19 cellular contexts compared by ENCODE assay signal in genomic region chr3:123031051-123031450, GRCh38. TPM values are rescaled to one million over a fixed set of nuclear protein-coding genes. Genes with fewer than 3 reads are reported as not detected.
DNase-seq lines count a peak whose midpoint lies in the region; ATAC-seq, FAIRE-seq and TF ChIP-seq lines count a peak whose summit lies in the region.
"Had no signal": no experiment of that assay in that cellular context is flagged by ENCODE, and none has a peak within 500 bp of the region (broad histone marks: within the 10 kb centered on the region; RNA-seq: fewer than 3 reads in every experiment).

No MANE protein-coding gene starts in this region.

- peaks cover 24% of the 10 kb centered on the region for H3K27me3 Mint-ChIP-seq in endodermal cell (ENCODE audit: insufficient read depth)

- peaks cover 38% of the 10 kb centered on the region for H3K4me1 Mint-ChIP-seq in endodermal cell

- TF ChIP-seq CTCF in left ventricle myocardium inferior (IDR thresholded peaks at IDR 0.05; ENCODE audit: borderline replicate concordance) (no peak), endodermal cell (conservative IDR thresholded peaks at IDR 0.05) (no peak), testis (IDR thresholded peaks at IDR 0.05) (no peak), HepG2 (CRISPR knock-in tag; IDR thresholded peaks at IDR 0.05) (no peak)

- H3K9me3 ChIP-seq in left ventricle myocardium inferior (replicated peaks), result no peaks in the 10 kb centered on the region
- H3K9me3 ChIP-seq in endodermal cell (ENCODE audit: control insufficient read depth, low read length), result no peaks in the 10 kb centered on the region
- H3K9me3 ChIP-seq in testis, result no peaks in the 10 kb centered on the region
- H3K9me3 ChIP-seq in HepG2 (ENCODE audit: low read length), result no peaks in the 10 kb centered on the region
- H3K9me3 ChIP-seq: BLaER1, Caco-2 had no signal

- peaks cover 49% of the 10 kb centered on the region for H3K4me1 ChIP-seq in left ventricle myocardium inferior
- H3K4me1 ChIP-seq in endodermal cell (ENCODE audit: control insufficient read depth, insufficient read depth, low read length), result peaks cover 22% of the 10 kb centered on the region
- peaks cover 23% of the 10 kb centered on the region for H3K4me1 ChIP-seq in testis
- H3K4me1 ChIP-seq in HepG2 (ENCODE audit: insufficient read depth, low read length), result peaks cover 33% of the 10 kb centered on the region
- H3K4me1 ChIP-seq: Caco-2 had no signal

- H3K4me2 ChIP-seq in HepG2 (ENCODE audit: low read depth, low read length), result no peak overlapping the region
- H3K4me2 ChIP-seq: BLaER1 had no signal

- ATAC-seq in left ventricle myocardium superior, result no peak
- ATAC-seq in HepG2, result no peak
- ATAC-seq: GM12878 had no signal

- H3K27ac ChIP-seq in left ventricle myocardium inferior (replicated peaks) (peak overlapping the region; percentile 23), endodermal cell (ENCODE audit: low read depth, low read length) (no peak overlapping the region), testis (no peak overlapping the region), HepG2 (ENCODE audit: extremely low read length, insufficient read depth, low read length) (no peak overlapping the region)
- H3K27ac ChIP-seq: BLaER1 had no signal

- no peaks in the 10 kb centered on the region for H3K36me3 Mint-ChIP-seq in endodermal cell (ENCODE audit: low read depth)
- H3K36me3 Mint-ChIP-seq: CD8-positive, alpha-beta memory T cell had no signal

- no peaks in the 10 kb centered on the region for H3K79me2 ChIP-seq in HepG2 (ENCODE audit: insufficient read depth, low read length)

- no peak for FAIRE-seq in HepG2 (lab: Jason Lieb, UNC)
- FAIRE-seq: A204.1, GM12878, GM18507 had no signal

- no peak overlapping the region for H2AFZ ChIP-seq in HepG2 (ENCODE audit: low read length)

- DNase-seq in left ventricle myocardium inferior (no peak), left ventricle myocardium superior (no peak), NCI-H82 (lab: John Stamatoyannopoulos, UW) (peak; percentile 61), endodermal cell (peak; percentile 65), testis (peak; percentile 38), HepG2 (ENCODE audit: low spot score) (no peak), NCI-H2171 (lab: John Stamatoyannopoulos, UW) (no peak), NCI-H187 (lab: John Stamatoyannopoulos, UW) (no peak)
- DNase-seq: Caco-2; CD8-positive, alpha-beta memory T cell; HCEC 1CT had no signal

- intact Hi-C loops in left ventricle myocardium inferior (cut with micrococcal nuclease), result no loop called here
- intact Hi-C loops in left ventricle myocardium superior (cut with micrococcal nuclease), result no loop called here
- intact Hi-C loops in testis (cut with DNase I; ENCODE audit: low total_unique reads), result no loop called here
- intact Hi-C loops in HepG2 (cut with micrococcal nuclease; ENCODE audit: unreplicated experiment), result loop anchor here (10.0 kb wide), 1 partner anchor 224 kb away; no protein-coding TSS in a partner anchor

- H3K27me3 ChIP-seq in left ventricle myocardium inferior (ENCODE audit: low read depth), result peaks cover 15% of the 10 kb centered on the region
- H3K27me3 ChIP-seq in endodermal cell (ENCODE audit: control insufficient read depth, insufficient read depth, low read length, poor library complexity, severe bottlenecking), result no peaks in the 10 kb centered on the region
- H3K27me3 ChIP-seq in testis, result no peaks in the 10 kb centered on the region
- H3K27me3 ChIP-seq in HepG2 (ENCODE audit: control insufficient read depth in 1 of 2, insufficient read depth in 2 of 2, low read length in 2 of 2), result peaks cover 8 to 37% of the 10 kb centered on the region in 2 experiments

- TF ChIP-seq RAD21 in HepG2 (CRISPR knock-in tag; IDR thresholded peaks at IDR 0.05), result no peak

- no peak overlapping the region for H3K9ac ChIP-seq in endodermal cell (ENCODE audit: extremely low read depth, low read length, poor library complexity, severe bottlenecking)
- no peak overlapping the region for H3K9ac ChIP-seq in HepG2 (ENCODE audit: insufficient read depth, low read depth, low read length)
- H3K9ac ChIP-seq: BLaER1 had no signal

- no TSS peak for BruUV-seq in HepG2 (replicated peaks; lab: Mats Ljungman, UMichigan)

- no peaks in the 10 kb centered on the region for H4K20me1 ChIP-seq in HepG2 (ENCODE audit: insufficient read depth, low read length)

- no peak overlapping the region for H3K27ac Mint-ChIP-seq in endodermal cell
- H3K27ac Mint-ChIP-seq: CD8-positive, alpha-beta memory T cell; IgD-negative memory B cell had no signal

- in situ Hi-C loops in HepG2 (cut with HindIII; ENCODE audit: extremely low pct_ligation_motif_present, low pct_unique_long_range_greater_than_20kb), result loop anchor here (25.0 kb wide), 1 partner anchor 269 kb away; no protein-coding TSS in a partner anchor

- TF ChIP-seq POLR2A in testis (IDR thresholded peaks at IDR 0.05) (no peak), HepG2 (IDR thresholded peaks at IDR 0.05; ENCODE audit: insufficient read depth in 1 of 2, low read depth in 2 of 2, low read length in 2 of 2) (no peak)

- H3K36me3 ChIP-seq in left ventricle myocardium inferior, result no peaks in the 10 kb centered on the region
- no peaks in the 10 kb centered on the region for H3K36me3 ChIP-seq in endodermal cell (ENCODE audit: control insufficient read depth, insufficient read depth, low read length)
- H3K36me3 ChIP-seq in testis (ENCODE audit: low read depth, missing control alignments), result no peaks in the 10 kb centered on the region
- H3K36me3 ChIP-seq in HepG2 (replicated peaks in 1 of 2; ENCODE audit: control insufficient read depth in 1 of 2, insufficient read depth in 2 of 2, low read length in 2 of 2), result no peaks in the 10 kb centered on the region
- H3K36me3 ChIP-seq: BLaER1 had no signal

- no peak overlapping the region for H3K4me3 ChIP-seq in left ventricle myocardium inferior
- H3K4me3 ChIP-seq in endodermal cell (ENCODE audit: low read length), result no peak overlapping the region
- no peak overlapping the region for H3K4me3 ChIP-seq in testis
- no peak overlapping the region for H3K4me3 ChIP-seq in HepG2 (replicated peaks in 1 of 3; ENCODE audit: insufficient read depth in 1 of 3, low read depth in 2 of 3, low read length in 3 of 3)
- H3K4me3 ChIP-seq: BLaER1, GM12878 had no signal

- WGBS in endodermal cell (ENCODE audit: insufficient coverage in 1 of 2, insufficient read length in 1 of 2), 2 experiments, result 75 to 81% methylated on average over 3 to 4 of the region's 4 CpGs
- 62 to 80% methylated on average over 4 of the region's 4 CpGs for WGBS in testis, 2 donors
- 59% methylated on average over 4 of the region's 4 CpGs for WGBS in HepG2 (ENCODE audit: low lambda C conversion rate)

- CTCF ChIA-PET in HepG2 (lab: Yijun Ruan, JAX; ENCODE audit: low intra/inter-chr PET ratio, low total read pairs), result no interaction called here

- POLR2A ChIA-PET in HepG2 (lab: Yijun Ruan, JAX), result no interaction called here

- no peaks in the 10 kb centered on the region for H3K9me3 Mint-ChIP-seq in endodermal cell
- H3K9me3 Mint-ChIP-seq: CD8-positive, alpha-beta memory T cell had no signal

- no peak overlapping the region for H3K4me3 Mint-ChIP-seq in endodermal cell
- H3K4me3 Mint-ChIP-seq: CD8-positive, alpha-beta memory T cell; IgD-negative memory B cell had no signal

- no peak for TF ChIP-seq EP300 in HepG2 (IDR thresholded peaks at IDR 0.05; ENCODE audit: low read depth in 2 of 2, low read length in 2 of 2)
- TF ChIP-seq EP300 in HepG2 (CRISPR knock-in tag; IDR thresholded peaks at IDR 0.05; ENCODE audit: borderline replicate concordance), result no peak

RNA-seq across cellular contexts. Expression of gene SEMA5B, which starts 3.5 kb away (rescaled TPM):
- total RNA-seq in left ventricle myocardium inferior (5.3 TPM), left ventricle myocardium superior (4.2 TPM), endodermal cell (10 to 100 TPM; 37.3 to 45.8 TPM), testis (1 to 10 TPM in 1 of 2 donors, under 1 TPM in 1; 0.68 to 1.3 TPM), HepG2 (2016; rRNA removed; fragmentation: Illumina TruSeq; extraction: Trizol) (not detected in 2 replicates)
- polyA plus RNA-seq in endodermal cell (2013, experiment 1 of 2), result 76.1 TPM
- 68.4 TPM for polyA plus RNA-seq in endodermal cell (2013, experiment 2 of 2)
- polyA plus RNA-seq in testis (ENCODE audit: insufficient read depth, low read depth, low replicate concordance) (2.0 TPM), HepG2 (2011; rRNA removed) (0.04 TPM in 1 of 2 replicates, not detected in the other)
- not detected in 2 replicates for total RNA-seq in HepG2 (2016; cell fraction: cytosol; rRNA removed; fragmentation: Illumina TruSeq; extraction: Trizol; ENCODE audit: low read depth)
- total RNA-seq in HepG2 (2016; cell fraction: insoluble cytoplasmic fraction; rRNA removed; fragmentation: Illumina TruSeq; extraction: Trizol), result not detected in 2 replicates
- total RNA-seq in HepG2 (2016; cell fraction: membrane; rRNA removed; fragmentation: Illumina TruSeq; extraction: Trizol), result not detected in 2 replicates
- total RNA-seq in HepG2 (2016; cell fraction: nucleus; rRNA removed; fragmentation: Illumina TruSeq; extraction: Trizol), result not detected in 2 replicates
- polyA plus RNA-seq in HepG2 (2011; cell fraction: cytosol; rRNA removed), result not detected in 2 replicates
- polyA plus RNA-seq in HepG2 (2011; cell fraction: nucleus; rRNA removed), result 0.03 TPM in 2 replicates
- polyA plus RNA-seq in HepG2 (2012), result not detected in 2 replicates
- not detected in 2 replicates for polyA plus RNA-seq in HepG2 (2016; cell fraction: cytosol; fragmentation: Illumina TruSeq; extraction: Trizol; ENCODE audit: low read depth)
- not detected in 2 replicates for polyA plus RNA-seq in HepG2 (2016; cell fraction: insoluble cytoplasmic fraction; fragmentation: Illumina TruSeq; extraction: Trizol; ENCODE audit: low read depth)
- polyA plus RNA-seq in HepG2 (2016; cell fraction: membrane; fragmentation: Illumina TruSeq; extraction: Trizol; ENCODE audit: low read depth), result not detected in 2 replicates
- not detected in 2 replicates for polyA plus RNA-seq in HepG2 (2016; cell fraction: nucleus; fragmentation: Illumina TruSeq; extraction: Trizol; ENCODE audit: insufficient read depth, low read depth)
- not detected in 2 replicates for polyA minus RNA-seq in HepG2 (2011; rRNA and poly(A)+ RNA removed; ENCODE audit: low replicate concordance)
- polyA minus RNA-seq in HepG2 (2011; cell fraction: cytosol; rRNA and poly(A)+ RNA removed), result not detected in 2 replicates
- polyA minus RNA-seq in HepG2 (2011; cell fraction: nucleus; rRNA and poly(A)+ RNA removed), result not detected in 2 replicates
- total RNA-seq: CD8-positive, alpha-beta memory T cell; Daoy; GM12878; H4; HT-29 had no signal
- polyA plus RNA-seq: CD8-positive, alpha-beta memory T cell; IgD-negative memory B cell had no signal

RNA-seq across cellular contexts. Expression of gene PDIA5, which starts 35.8 kb away (rescaled TPM):
- 6.0 TPM for total RNA-seq in left ventricle myocardium inferior
- 4.8 TPM for total RNA-seq in left ventricle myocardium superior
- 10 to 100 TPM; 57.5 to 68.3 TPM for total RNA-seq in endodermal cell
- 28.6 TPM for polyA plus RNA-seq in endodermal cell (2013, experiment 1 of 2)
- 31.1 TPM for polyA plus RNA-seq in endodermal cell (2013, experiment 2 of 2)
- 10 to 100 TPM; 76.0 to 76.8 TPM for total RNA-seq in testis
- 49.6 TPM for polyA plus RNA-seq in testis (ENCODE audit: insufficient read depth, low read depth, low replicate concordance)
- total RNA-seq in HepG2 (2016; rRNA removed; fragmentation: Illumina TruSeq; extraction: Trizol), result 19.5 and 51.3 TPM in 2 replicates
- 13.0 and 13.1 TPM in 2 replicates for total RNA-seq in HepG2 (2016; cell fraction: cytosol; rRNA removed; fragmentation: Illumina TruSeq; extraction: Trizol; ENCODE audit: low read depth)
- total RNA-seq in HepG2 (2016; cell fraction: insoluble cytoplasmic fraction; rRNA removed; fragmentation: Illumina TruSeq; extraction: Trizol), result 19.8 and 48.1 TPM in 2 replicates
- 12.9 and 15.5 TPM in 2 replicates for total RNA-seq in HepG2 (2016; cell fraction: membrane; rRNA removed; fragmentation: Illumina TruSeq; extraction: Trizol)
- 46.1 and 55.1 TPM in 2 replicates for total RNA-seq in HepG2 (2016; cell fraction: nucleus; rRNA removed; fragmentation: Illumina TruSeq; extraction: Trizol)
- 65.3 and 74.3 TPM in 2 replicates for polyA plus RNA-seq in HepG2 (2011; rRNA removed)
- polyA plus RNA-seq in HepG2 (2011; cell fraction: cytosol; rRNA removed), result 68.0 and 77.8 TPM in 2 replicates
- 56.4 and 59.5 TPM in 2 replicates for polyA plus RNA-seq in HepG2 (2011; cell fraction: nucleus; rRNA removed)
- polyA plus RNA-seq in HepG2 (2012), result 60.1 and 65.8 TPM in 2 replicates
- 9.4 and 9.5 TPM in 2 replicates for polyA plus RNA-seq in HepG2 (2016; cell fraction: cytosol; fragmentation: Illumina TruSeq; extraction: Trizol; ENCODE audit: low read depth)
- 26.4 and 30.6 TPM in 2 replicates for polyA plus RNA-seq in HepG2 (2016; cell fraction: insoluble cytoplasmic fraction; fragmentation: Illumina TruSeq; extraction: Trizol; ENCODE audit: low read depth)
- 13.4 and 13.9 TPM in 2 replicates for polyA plus RNA-seq in HepG2 (2016; cell fraction: membrane; fragmentation: Illumina TruSeq; extraction: Trizol; ENCODE audit: low read depth)
- 125 and 129 TPM in 2 replicates for polyA plus RNA-seq in HepG2 (2016; cell fraction: nucleus; fragmentation: Illumina TruSeq; extraction: Trizol; ENCODE audit: insufficient read depth, low read depth)
- 15.2 and 37.2 TPM in 2 replicates for polyA minus RNA-seq in HepG2 (2011; rRNA and poly(A)+ RNA removed; ENCODE audit: low replicate concordance)
- 23.6 and 33.0 TPM in 2 replicates for polyA minus RNA-seq in HepG2 (2011; cell fraction: cytosol; rRNA and poly(A)+ RNA removed)
- 37.1 and 44.5 TPM in 2 replicates for polyA minus RNA-seq in HepG2 (2011; cell fraction: nucleus; rRNA and poly(A)+ RNA removed)

Comparison
In these comparisons a context has a peak if more than half of its experiments do, and no peak if none do; other contexts are left out.
1. DNase-seq: peak in NCI-H82 (single experiment), endodermal cell (single experiment) and testis (single experiment); none in left ventricle myocardium inferior (single experiment), left ventricle myocardium superior (single experiment), HepG2 (single experiment), NCI-H2171 (single experiment) and NCI-H187 (0 of 2).